In genomic region chr6:18155273-18155863, GRCh38 we compare ENCODE assay signal across 7 cellular contexts.
A peak's percentile ranks its signal among the peaks of the same experiment; 100 is the strongest.
DNase-seq lines count a peak whose midpoint lies in the region; ATAC-seq and TF ChIP-seq lines count a peak whose summit lies in the region.

TSS of gene KDM1B (plus strand) at chr6:18155422. CDS start at chr6:18159896, 4,474 bp downstream.

- H3K4me3 ChIP-seq in retinal pigment epithelial cell (ENCODE audit: low read length) = peak within 1 kb of the TSS; percentile 99

- DNase-seq in NCI-H1417 (lab: John Stamatoyannopoulos, UW) (peak; percentile 96 to 98 (median 97)), T-helper 1 cell (peak; percentile 98 to 99 (median 98)), astrocyte of the hippocampus (ENCODE audit: low read depth, low spot score) (peak; percentile 99), hippocampal formation (lab: John Stamatoyannopoulos, UW) (peak; percentile 98 to 99), retinal pigment epithelial cell (ENCODE audit: low read depth) (peak; percentile 92)

- no peak for TF ChIP-seq CTCF in retinal pigment epithelial cell (conservative IDR thresholded peaks at IDR 0.05; ENCODE audit: low read depth, low read length)

- peak; percentile 89 for ATAC-seq in GM18498 (IDR thresholded peaks at IDR 0.05; ENCODE audit: unreplicated experiment)
- ATAC-seq in HG02763 (IDR thresholded peaks at IDR 0.05; ENCODE audit: unreplicated experiment) = peak; percentile 88

Comparison
In these comparisons a context has a peak if more than half of its experiments do, and no peak if none do; other contexts are left out.
1. Peak in every context shown above with its lines: DNase-seq, ATAC-seq and H3K4me3 ChIP-seq.